ENCODE assay signal across 8 cellular contexts in the genomic region with DNA sequence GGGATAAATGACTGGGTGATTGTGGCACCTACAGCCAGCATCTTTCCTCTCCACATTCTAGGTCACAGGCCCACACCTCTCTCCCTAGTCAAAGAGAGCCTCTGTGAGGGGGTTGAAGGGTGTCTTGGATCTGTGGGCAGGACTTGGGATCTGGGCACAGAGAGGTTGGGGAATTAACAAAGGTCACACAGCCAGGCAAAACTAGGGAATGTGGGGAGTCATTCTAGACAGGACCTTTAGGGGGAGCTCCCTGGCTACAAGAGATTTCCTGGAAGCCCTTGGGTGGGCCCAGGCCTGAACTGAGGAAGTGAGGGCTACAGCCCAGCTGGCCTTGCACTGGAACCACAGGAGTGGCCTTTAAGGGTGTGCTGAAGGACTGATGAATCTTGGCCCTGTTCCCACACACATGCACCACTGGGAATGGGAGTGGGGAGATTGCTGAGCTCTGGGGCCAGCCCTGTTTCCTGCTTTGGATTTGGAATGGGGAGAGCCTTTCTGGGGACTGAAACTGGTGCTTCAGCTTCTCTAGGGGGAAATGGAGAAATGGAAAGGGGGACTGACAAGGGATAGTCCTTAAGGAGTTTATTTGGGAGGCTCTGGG. TPM values are rescaled to one million over a fixed set of nuclear protein-coding genes. Genes with fewer than 3 reads are reported as not detected.
DNase-seq lines count a peak whose midpoint lies in the region; ATAC-seq, FAIRE-seq and TF ChIP-seq lines count a peak whose summit lies in the region.

No MANE protein-coding gene starts in this region.

- ATAC-seq in GM23338 (peak; percentile 12), K562 (peak; percentile 66), HG02642 (IDR thresholded peaks at IDR 0.05; ENCODE audit: poor library complexity, unreplicated experiment) (no peak), HG03280 (IDR thresholded peaks at IDR 0.05; ENCODE audit: unreplicated experiment) (no peak)

- no peak; the same call in 1 of the 2 replicates for TF ChIP-seq EP300 in K562 (IDR thresholded peaks at IDR 0.05; ENCODE audit: low read length)

- H3K27ac Mint-ChIP-seq in Calu3 (ENCODE audit: unreplicated experiment) (peak overlapping the region; percentile 88), GM23338 (peak overlapping the region; percentile 81)

- H3K4me3 Mint-ChIP-seq in Calu3 (ENCODE audit: low read depth, unreplicated experiment), result peak overlapping the region; percentile 33
- peak overlapping the region; percentile 33; the same call in 2 of the 3 replicates for H3K4me3 Mint-ChIP-seq in GM23338

- FAIRE-seq in K562 (lab: Jason Lieb, UNC), result peak; percentile 95

- H3K27me3 ChIP-seq in GM23338 (ENCODE audit: insufficient read depth) (no peaks in the 10 kb centered on the region), K562 (ENCODE audit: control insufficient read depth in 2 of 2, insufficient read depth in 2 of 2, low read length in 2 of 2) (no peaks in the 10 kb centered on the region), hepatocyte (no peaks in the 10 kb centered on the region), skeletal muscle satellite cell (ENCODE audit: control insufficient read depth, insufficient read depth, low read length) (no peaks in the 10 kb centered on the region)

- TF ChIP-seq POLR2A in K562 (conservative IDR thresholded peaks at IDR 0.05), result no peak

- no peaks in the 10 kb centered on the region for H3K9me3 ChIP-seq in K562 (replicated peaks; ENCODE audit: control insufficient read depth, insufficient read depth, low read depth, low read length)
- no peaks in the 10 kb centered on the region for H3K9me3 ChIP-seq in hepatocyte (ENCODE audit: low read depth)
- no peaks in the 10 kb centered on the region for H3K9me3 ChIP-seq in skeletal muscle satellite cell (replicated peaks; ENCODE audit: low read length)

- H2AFZ ChIP-seq in GM23338 (no peak overlapping the region), K562 (ENCODE audit: low read depth, low read length) (no peak overlapping the region), hepatocyte (no peak overlapping the region)

- H3K4me3 ChIP-seq in GM23338, result no peak overlapping the region
- no peak overlapping the region for H3K4me3 ChIP-seq in K562
- H3K4me3 ChIP-seq in hepatocyte, result no peak overlapping the region
- H3K4me3 ChIP-seq in skeletal muscle satellite cell (ENCODE audit: low read length), result no peak overlapping the region

- H3K4me1 Mint-ChIP-seq in Calu3 (ENCODE audit: low read depth, unreplicated experiment), result peaks cover 62% of the 10 kb centered on the region
- H3K4me1 Mint-ChIP-seq in GM23338, result peaks cover 58% of the 10 kb centered on the region

- CTCF ChIA-PET in Calu3 (lab: Charles Lee), result interaction anchor here (0.7 to 7.8 kb wide), 21 partner anchors 12 to 333 kb away, joined by 3 to 102 read pairs (median 6); partner anchors contain the start of genes CXXC5 and DNAJC18
- CTCF ChIA-PET in K562 (lab: Yijun Ruan, JAX; ENCODE audit: low intra/inter-chr PET ratio), result interaction anchor here (0.5 to 4.0 kb wide), 7 partner anchors 12 to 480 kb away, joined by 3 to 81 read pairs (median 3); partner anchors contain the start of gene CXXC5

- peak; percentile 77 for TF ChIP-seq CTCF in Calu3 (IDR thresholded peaks at IDR 0.05; ENCODE audit: unreplicated experiment)
- TF ChIP-seq CTCF in GM23338 (conservative IDR thresholded peaks at IDR 0.05; ENCODE audit: low read depth in 2 of 2), result peak; percentile 70 to 89
- peak; percentile 85 to 94 (median 88) for TF ChIP-seq CTCF in K562 (IDR thresholded peaks at IDR 0.05 in 2 of 3, conservative IDR thresholded peaks at IDR 0.05 in 1 of 3; ENCODE audit: insufficient read depth in 2 of 3, low read depth in 1 of 3, low read length in 3 of 3)
- TF ChIP-seq CTCF in hepatocyte (IDR thresholded peaks at IDR 0.05; ENCODE audit: poor library complexity), result peak; percentile 57

- intact Hi-C loops in Calu3 (cut with micrococcal nuclease; ENCODE audit: unreplicated experiment) (loop anchor here (10.0 kb wide), 1 partner anchor 229 kb away; no protein-coding TSS in a partner anchor), K562 (cut with micrococcal nuclease) (loop anchor here (1.0 to 10.0 kb wide), 6 partner anchors 35 to 329 kb away; no protein-coding TSS in a partner anchor)

- H3K9me1 ChIP-seq in K562 (ENCODE audit: control insufficient read depth, insufficient read depth, low read length), result no peaks in the 10 kb centered on the region

- no peaks in the 10 kb centered on the region for H3K27me3 Mint-ChIP-seq in Calu3 (ENCODE audit: unreplicated experiment)
- H3K27me3 Mint-ChIP-seq in GM23338 (ENCODE audit: insufficient read depth, low read depth, poor library complexity), result peaks cover 44% of the 10 kb centered on the region

- H3K36me3 ChIP-seq in GM23338 (ENCODE audit: insufficient read depth) (no peaks in the 10 kb centered on the region), K562 (ENCODE audit: control insufficient read depth, insufficient read depth, low read length) (peaks cover 9% of the 10 kb centered on the region), hepatocyte (replicated peaks; ENCODE audit: insufficient read depth, low read depth) (no peaks in the 10 kb centered on the region), skeletal muscle satellite cell (ENCODE audit: insufficient read depth, low read length) (no peaks in the 10 kb centered on the region)

- POLR2A ChIA-PET in K562 (lab: Yijun Ruan, JAX), result interaction anchor here (0.6 to 4.8 kb wide), 16 partner anchors 9 to 141 kb away, joined by 3 to 63 read pairs (median 4); partner anchors contain the start of gene CXXC5

- H3K4me2 ChIP-seq in GM23338 (peak overlapping the region; percentile 96), K562 (ENCODE audit: insufficient read depth, low read length) (peak overlapping the region; percentile 87), hepatocyte (peak overlapping the region; percentile 94), skeletal muscle satellite cell (ENCODE audit: low read length) (peak overlapping the region; percentile 78)

- BruUV-seq in Calu3 (replicated peaks; lab: Mats Ljungman, UMichigan), result no TSS peak
- no TSS peak for BruUV-seq in K562 (replicated peaks; lab: Mats Ljungman, UMichigan)

- H4K20me1 ChIP-seq in GM23338 (replicated peaks; ENCODE audit: insufficient read depth) (peaks cover 6% of the 10 kb centered on the region), K562 (replicated peaks; ENCODE audit: control insufficient read depth, insufficient read depth, low read length) (0 out of 2 replicates have a peak, but pooled peaks cover 3% of the 10 kb centered on the region), hepatocyte (ENCODE audit: insufficient read depth, poor library complexity, severe bottlenecking) (no peaks in the 10 kb centered on the region)

- H3F3A ChIP-seq in GM23338 (replicated peaks; ENCODE audit: low read depth), result peaks cover 61% of the 10 kb centered on the region

- H3K79me2 ChIP-seq in GM23338 (replicated peaks; ENCODE audit: insufficient read depth), result no peaks in the 10 kb centered on the region; the same call in 1 of the 2 replicates
- H3K79me2 ChIP-seq in K562 (ENCODE audit: control insufficient read depth, insufficient read depth, low read length), result peaks cover 21% of the 10 kb centered on the region; the same call in 2 of the 3 replicates
- peaks cover 13% of the 10 kb centered on the region for H3K79me2 ChIP-seq in hepatocyte

- no peaks in the 10 kb centered on the region for H3K9me2 ChIP-seq in GM23338 (ENCODE audit: insufficient read depth)
- H3K9me2 ChIP-seq in hepatocyte (replicated peaks; ENCODE audit: insufficient read depth), result no peaks in the 10 kb centered on the region

- in situ Hi-C loops in K562 (cut with MboI), result loop anchor here (10.0 kb wide), 1 partner anchor 219 kb away; no protein-coding TSS in a partner anchor

- no peak overlapping the region for H3K27ac ChIP-seq in GM23338 (ENCODE audit: low read depth)
- H3K27ac ChIP-seq in K562 (ENCODE audit: extremely low read depth, low read depth, low read length), result peak overlapping the region; percentile 89
- peak overlapping the region; percentile 93 for H3K27ac ChIP-seq in hepatocyte

- H3K36me3 Mint-ChIP-seq in Calu3 (ENCODE audit: insufficient read depth, unreplicated experiment) (peaks cover 57% of the 10 kb centered on the region), GM23338 (ENCODE audit: low read depth) (no peaks in the 10 kb centered on the region)

- no peaks in the 10 kb centered on the region for H3K9me3 Mint-ChIP-seq in Calu3 (ENCODE audit: low read depth, unreplicated experiment)
- H3K9me3 Mint-ChIP-seq in GM23338, result no peaks in the 10 kb centered on the region

- peaks cover 60% of the 10 kb centered on the region for H3K4me1 ChIP-seq in GM23338 (ENCODE audit: insufficient read depth)
- peaks cover 32 to 43% of the 10 kb centered on the region in 2 experiments for H3K4me1 ChIP-seq in K562 (replicated peaks in 1 of 2; ENCODE audit: control insufficient read depth in 2 of 2, insufficient read depth in 2 of 2, low read length in 2 of 2)
- peaks cover 34% of the 10 kb centered on the region for H3K4me1 ChIP-seq in hepatocyte (ENCODE audit: insufficient read depth)
- peaks cover 55% of the 10 kb centered on the region for H3K4me1 ChIP-seq in skeletal muscle satellite cell (ENCODE audit: control insufficient read depth, insufficient read depth, low read length)

- TF ChIP-seq RAD21 in K562 (CRISPR knock-in tag; conservative IDR thresholded peaks at IDR 0.05 in 1 of 2, IDR thresholded peaks at IDR 0.05 in 1 of 2), result peak; percentile 87 to 94

- H3K9ac ChIP-seq in K562 (ENCODE audit: insufficient read depth in 1 of 2, low read depth in 2 of 2, low read length in 2 of 2), result peak overlapping the region; percentile 53 to 80; a peak in 3 of 4 replicates
- H3K9ac ChIP-seq in skeletal muscle satellite cell (ENCODE audit: low read depth, low read length), result no peak overlapping the region

- DNase-seq in Calu3 (peak; percentile 87), GM23338 (ENCODE audit: low spot score) (peak; percentile 87), OCI-M1 (lab: John Stamatoyannopoulos, UW) (peak; percentile 91), K562 (ENCODE audit: extremely low read depth in 1 of 4, low spot score in 3 of 4) (peak; percentile 75 to 94 (median 80)), hepatocyte (ENCODE audit: low spot score) (peak; percentile 78)

RNA-seq across cellular contexts. Expression of gene CXXC5, which starts 12.4 kb away (rescaled TPM):
- total RNA-seq in Calu3 (2022) (64.1 and 69.1 TPM in 2 replicates), K562 (2014; rRNA removed) (121 and 123 TPM in 2 replicates), K562 (2014; rRNA removed; fragmentation: Illumina TruSeq; extraction: Trizol) (24.1 and 25.8 TPM in 2 replicates), K562 (2015; rRNA removed; fragmentation: Illumina TruSeq; extraction: Trizol) (40.6 and 45.1 TPM in 2 replicates), K562 (2021) (79.3 and 87.8 TPM in 2 replicates), hepatocyte (90.9 and 110 TPM in 2 replicates)
- total RNA-seq in GM23338 (2014; rRNA removed; shearing (Covaris generic)), result 97.9 and 111 TPM in 2 replicates
- polyA plus RNA-seq in GM23338 (2016; fragmentation: Nextera tagmentation; extraction: Ambion mirVana) (63.3 and 65.0 TPM in 2 replicates), K562 (2011; rRNA removed) (44.8 and 51.8 TPM in 2 replicates), K562 (2014; fragmentation: Illumina TruSeq; extraction: Trizol) (45.8 and 61.2 TPM in 2 replicates), K562 (2014; fragmentation: Nextera tagmentation; extraction: Ambion mirVana) (1 to 10 TPM; 1.9 to 4.6 TPM), K562 (2014; rRNA removed) (63.8 and 67.0 TPM in 2 replicates), hepatocyte (98.7 and 106 TPM in 2 replicates)
- total RNA-seq in K562 (2011; cell fraction: chromatin; rRNA removed; ENCODE audit: low replicate concordance), result 44.6 and 81.0 TPM in 2 replicates
- total RNA-seq in K562 (2011; cell fraction: nucleolus; rRNA removed), result 52.9 TPM in 2 replicates
- 37.8 and 55.7 TPM in 2 replicates for total RNA-seq in K562 (2011; cell fraction: nucleoplasm; rRNA removed)
- polyA plus RNA-seq in K562 (2011; cell fraction: cytosol; rRNA removed), result 47.3 and 134 TPM in 2 replicates
- polyA plus RNA-seq in K562 (2011; cell fraction: nucleus; rRNA removed), result 34.3 and 47.7 TPM in 2 replicates
- 63.1 and 65.7 TPM in 2 replicates for polyA plus RNA-seq in K562 (2012)
- 27.1 and 39.4 TPM in 2 replicates for polyA minus RNA-seq in K562 (2011; rRNA and poly(A)+ RNA removed)
- 47.5 and 54.4 TPM in 2 replicates for polyA minus RNA-seq in K562 (2011; cell fraction: cytosol; rRNA and poly(A)+ RNA removed)
- 29.4 and 36.8 TPM in 2 replicates for polyA minus RNA-seq in K562 (2011; cell fraction: nucleus; rRNA and poly(A)+ RNA removed)
- total RNA-seq in skeletal muscle satellite cell (2012; rRNA removed), result 101 and 157 TPM in 2 replicates

Comparison
In these comparisons a context has a peak if more than half of its experiments do, and no peak if none do; other contexts are left out.
1. ATAC-seq: peak in GM23338 (single experiment) and K562 (single experiment); none in HG02642 (single experiment) and HG03280 (single experiment).
2. Peak in every context shown above with its lines, with median percentiles within 50 percentile points of each other: DNase-seq, CTCF ChIP-seq and H3K4me2 ChIP-seq.